ENCODE assay signal across 9 cellular contexts in genomic region chr6:137494281-137494966, GRCh38. TPM values are rescaled to one million over a fixed set of nuclear protein-coding genes. Genes with fewer than 3 reads are reported as not detected.
DNase-seq lines count a peak whose midpoint lies in the region; ATAC-seq lines count a peak whose summit lies in the region.
"Had no signal": no experiment of that assay in that cellular context is flagged by ENCODE, and none has a peak within 500 bp of the region (broad histone marks: within the 10 kb centered on the region; RNA-seq: fewer than 3 reads in every experiment).

Gene OLIG3, minus strand, starts transcription at chr6:137494394. Its CDS starts 224 bp downstream, at chr6:137494170.

- peaks cover 100% of the 10 kb centered on the region for H3K27me3 ChIP-seq in iPS-18a (ENCODE audit: control insufficient read depth, insufficient read depth, low read length)

- H3K27ac Mint-ChIP-seq in activated CD8-positive, alpha-beta T cell treated with anti-CD3 and anti-CD28 coated beads, Interleukin-2, amount 10 ng/mL, durations not matched to agents 7 days and 5 days, result peak within 1 kb of the TSS; percentile 46

- H3K27me3 Mint-ChIP-seq in activated CD8-positive, alpha-beta T cell treated with anti-CD3 and anti-CD28 coated beads, Interleukin-2, amount 10 ng/mL, durations not matched to agents 7 days and 5 days (ENCODE audit: low read depth), result peaks cover 95% of the 10 kb centered on the region

- DNase-seq in DMS53 (lab: John Stamatoyannopoulos, UW), result peak; percentile 27
- DNase-seq in DMS53 treated with DMSO at 0.1 percent for 48 hours (lab: John Stamatoyannopoulos, UW; ENCODE audit: unreplicated experiment), result no peak
- peak; percentile 45 for DNase-seq in activated CD8-positive, alpha-beta T cell treated with anti-CD3 and anti-CD28 coated beads, Interleukin-2, amount 10 ng/mL, durations not matched to agents 7 days and 5 days
- DNase-seq in stimulated activated CD4-positive, alpha-beta T cell treated with anti-CD3 and anti-CD28 coated beads, TNF-alpha, amount 100 ng/mL, for 4 hours (ENCODE audit: low read depth in 3 of 3), result peak in 2 of 3 experiments; percentile 22 to 33
- no peak for DNase-seq in NCI-H1930 (lab: John Stamatoyannopoulos, UW)
- DNase-seq in NOMO-1 (lab: John Stamatoyannopoulos, UW; ENCODE audit: unreplicated experiment in 2 of 2), result no peak
- DNase-seq: 8988T had no signal

- peaks cover 2% of the 10 kb centered on the region for H3K9me3 Mint-ChIP-seq in activated CD8-positive, alpha-beta T cell treated with anti-CD3 and anti-CD28 coated beads, Interleukin-2, amount 10 ng/mL, durations not matched to agents 7 days and 5 days (ENCODE audit: insufficient read depth)

- H3K27ac ChIP-seq in iPS-18a (ENCODE audit: low read length), result no peak within 1 kb of the TSS

- H3K36me3 ChIP-seq in iPS-18a (ENCODE audit: control insufficient read depth, low read depth, low read length), result no peaks in the 10 kb centered on the region

- H3K9ac ChIP-seq in iPS-18a (ENCODE audit: low read length), result peak within 1 kb of the TSS; percentile 12

- peaks cover 10% of the 10 kb centered on the region for H3K36me3 Mint-ChIP-seq in activated CD8-positive, alpha-beta T cell treated with anti-CD3 and anti-CD28 coated beads, Interleukin-2, amount 10 ng/mL, durations not matched to agents 7 days and 5 days (ENCODE audit: low read depth)

- H3K4me1 ChIP-seq in iPS-18a (ENCODE audit: control insufficient read depth, low read depth, low read length), result peaks cover 52% of the 10 kb centered on the region

- peaks cover 57% of the 10 kb centered on the region for H3K4me1 Mint-ChIP-seq in activated CD8-positive, alpha-beta T cell treated with anti-CD3 and anti-CD28 coated beads, Interleukin-2, amount 10 ng/mL, durations not matched to agents 7 days and 5 days (ENCODE audit: low read depth)

- CTCF ChIA-PET in activated CD8-positive, alpha-beta T cell treated with anti-CD3 and anti-CD28 coated beads, Interleukin-2, amount 10 ng/mL, durations not matched to agents 7 days and 5 days (lab: Charles Lee), result interaction anchor here (0.8 to 3.1 kb wide), 3 partner anchors 8 to 95 kb away, joined by 3 to 20 read pairs (median 4); no protein-coding TSS in a partner anchor

- no peak for ATAC-seq in activated CD8-positive, alpha-beta T cell treated with anti-CD3 and anti-CD28 coated beads, Interleukin-2, amount 10 ng/mL, durations not matched to agents 7 days and 5 days
- ATAC-seq in HG03571 (IDR thresholded peaks at IDR 0.05; ENCODE audit: unreplicated experiment), result no peak

- peak within 1 kb of the TSS; percentile 63 for H3K4me3 Mint-ChIP-seq in activated CD8-positive, alpha-beta T cell treated with anti-CD3 and anti-CD28 coated beads, Interleukin-2, amount 10 ng/mL, durations not matched to agents 7 days and 5 days

- H3K4me3 ChIP-seq in iPS-18a (ENCODE audit: low read length), result peak within 1 kb of the TSS; percentile 65

- POLR2A ChIA-PET in activated CD8-positive, alpha-beta T cell treated with anti-CD3 and anti-CD28 coated beads, Interleukin-2, amount 10 ng/mL, durations not matched to agents 7 days and 5 days (lab: Charles Lee), result interaction anchor here (0.6 kb wide), 1 partner anchor 69 kb away, joined by 3 read pairs; no protein-coding TSS in a partner anchor

- H3K9me3 ChIP-seq in iPS-18a (ENCODE audit: control insufficient read depth, low read depth, low read length), result no peaks in the 10 kb centered on the region

RNA-seq across cellular contexts. Expression of gene OLIG3, which starts in this region (rescaled TPM):
- under 1 TPM; 0.34 to 0.44 TPM for total RNA-seq in activated CD8-positive, alpha-beta T cell treated with anti-CD3 and anti-CD28 coated beads, Interleukin-2, amount 10 ng/mL, durations not matched to agents 7 days and 5 days

Comparison
In these comparisons a context has a peak if more than half of its experiments do, and no peak if none do; other contexts are left out.
1. DNase-seq: peak in DMS53 (single experiment) and stimulated activated CD4-positive, alpha-beta T cell treated with anti-CD3 and anti-CD28 coated beads, TNF-alpha, amount 100 ng/mL, for 4 hours (2 of 3); none in DMS53 treated with DMSO at 0.1 percent for 48 hours (single experiment), NCI-H1930 (0 of 2) and NOMO-1 (0 of 2).
2. Peak in DNase-seq in activated CD8-positive, alpha-beta T cell treated with anti-CD3 and anti-CD28 coated beads, Interleukin-2, amount 10 ng/mL, durations not matched to agents 7 days and 5 days; RNA of the gene not detected or under 1 TPM.